In genomic region chr13:51278426-51279130, GRCh38 we compare ENCODE assay signal across 20 cellular contexts. TPM values are rescaled to one million over a fixed set of nuclear protein-coding genes. Genes with fewer than 3 reads are reported as not detected.
DNase-seq lines count a peak whose midpoint lies in the region; ATAC-seq and TF ChIP-seq lines count a peak whose summit lies in the region.
"Had no signal": no experiment of that assay in that cellular context is flagged by ENCODE, and none has a peak within 500 bp of the region (broad histone marks: within the 10 kb centered on the region; RNA-seq: fewer than 3 reads in every experiment).

No MANE protein-coding gene starts in this region.

- peaks cover 4% of the 10 kb centered on the region for H3K4me1 Mint-ChIP-seq in activated naive CD8-positive, alpha-beta T cell treated with anti-CD3 and anti-CD28 coated beads for 36 hours
- H3K4me1 Mint-ChIP-seq in T-helper 17 cell, result peaks cover 3% of the 10 kb centered on the region

- ATAC-seq in sciatic nerve (peak; percentile 33), HG02973 (IDR thresholded peaks at IDR 0.05; ENCODE audit: unreplicated experiment) (no peak), T-helper 17 cell (no peak)

- DNase-seq in EH (ENCODE audit: low read depth) (peak; percentile 18), M059J (ENCODE audit: low read depth) (peak; percentile 52), dorsolateral prefrontal cortex (no peak), sciatic nerve (ENCODE audit: low spot score) (no peak), SW 1271 (lab: John Stamatoyannopoulos, UW) (no peak), T-helper 17 cell (no peak)
- DNase-seq in activated naive CD8-positive, alpha-beta T cell treated with anti-CD3 and anti-CD28 coated beads for 36 hours, result no peak
- DNase-seq: AML-193; Caco-2; DMS153; EL; NCI-H1436 treated with DMSO at 0.1 percent for 48 hours; NCI-H526 treated with DMSO at 0.1 percent for 48 hours; NK-92 treated with Interleukin-12 subunit alpha and Interleukin-12 subunit beta, amount 100 ng/mL, for 24 hours; SHP77; SK-N-SH had no signal

- H3K4me3 ChIP-seq in dorsolateral prefrontal cortex, result no peak overlapping the region

- no peak overlapping the region for H3K27ac Mint-ChIP-seq in activated naive CD8-positive, alpha-beta T cell treated with anti-CD3 and anti-CD28 coated beads for 36 hours
- H3K27ac Mint-ChIP-seq in T-helper 17 cell, result no peak overlapping the region
- H3K27ac Mint-ChIP-seq: CD14-positive monocyte had no signal

- peak overlapping the region in 55 of 59 donors; percentile 8 to 100 (median 76) for H3K27ac ChIP-seq in dorsolateral prefrontal cortex
- H3K27ac ChIP-seq: HL-60 had no signal

- H3K36me3 Mint-ChIP-seq in activated naive CD8-positive, alpha-beta T cell treated with anti-CD3 and anti-CD28 coated beads for 36 hours, result no peaks in the 10 kb centered on the region
- H3K36me3 Mint-ChIP-seq in T-helper 17 cell (ENCODE audit: low read depth), result peaks cover 3% of the 10 kb centered on the region

- intact Hi-C loops in dorsolateral prefrontal cortex (cut with DNase I) (no loop called here), sciatic nerve (cut with DNase I) (no loop called here)

- no peaks in the 10 kb centered on the region for H3K9me3 ChIP-seq in T-helper 17 cell (ENCODE audit: control insufficient read depth, low read length, poor library complexity, severe bottlenecking)
- H3K9me3 ChIP-seq: Caco-2, SK-N-SH had no signal

- no peak for TF ChIP-seq CTCF in dorsolateral prefrontal cortex (IDR thresholded peaks at IDR 0.05 in 54 of 56, conservative IDR thresholded peaks at IDR 0.05 in 2 of 56; ENCODE audit: low read depth in 1 of 56, partially characterized antibody in 56 of 56)

- H3K27me3 ChIP-seq in dorsolateral prefrontal cortex, result no peaks in the 10 kb centered on the region

- H3K9me3 Mint-ChIP-seq in activated naive CD8-positive, alpha-beta T cell treated with anti-CD3 and anti-CD28 coated beads for 36 hours, result no peaks in the 10 kb centered on the region
- H3K9me3 Mint-ChIP-seq: CD14-positive monocyte, H9 had no signal

- H3K27me3 Mint-ChIP-seq in activated naive CD8-positive, alpha-beta T cell treated with anti-CD3 and anti-CD28 coated beads for 36 hours, result peaks cover 4% of the 10 kb centered on the region
- peaks cover 20% of the 10 kb centered on the region for H3K27me3 Mint-ChIP-seq in T-helper 17 cell

- H3K4me3 Mint-ChIP-seq in activated naive CD8-positive, alpha-beta T cell treated with anti-CD3 and anti-CD28 coated beads for 36 hours, result no peak overlapping the region
- H3K4me3 Mint-ChIP-seq in T-helper 17 cell, result no peak overlapping the region
- H3K4me3 Mint-ChIP-seq: CD14-positive monocyte, H9 had no signal

RNA-seq across cellular contexts. Expression of gene FAM124A, which starts 56.4 kb away (rescaled TPM):
- total RNA-seq in M059J (2014; rRNA removed; shearing (Covaris generic)), result 0.22 and 0.64 TPM in 2 replicates
- total RNA-seq in dorsolateral prefrontal cortex (100 to 1,000 TPM in 1 of 120 experiments, 10 to 100 TPM in 119; 15.1 to 107 (median 29.8) TPM), sciatic nerve (19.2 TPM), T-helper 17 cell (under 1 TPM in 1 of 2 donors, not detected in 1; 0.29 TPM)
- under 1 TPM; 0.21 to 0.30 TPM for total RNA-seq in activated naive CD8-positive, alpha-beta T cell treated with anti-CD3 and anti-CD28 coated beads for 36 hours

Comparison
In these comparisons a context has a peak if more than half of its experiments do, and no peak if none do; other contexts are left out.
1. DNase-seq: peak in EH (single experiment) and M059J (single experiment); none in dorsolateral prefrontal cortex (0 of 10), sciatic nerve (single experiment), activated naive CD8-positive, alpha-beta T cell treated with anti-CD3 and anti-CD28 coated beads for 36 hours (single experiment), SW 1271 (0 of 2) and T-helper 17 cell (0 of 3).